ENCODE assay signal across 1 cellular context in genomic region chr19:40285353-40286234, GRCh38.
TF ChIP-seq lines count a peak whose summit lies in the region.

No MANE protein-coding gene starts in this region.

TF ChIP-seq in HepG2, 621 proteins besides CTCF, POLR2A, EP300 and RAD21 (continued from another document and continues in another):
- TF ChIP-seq, protein P1, sequence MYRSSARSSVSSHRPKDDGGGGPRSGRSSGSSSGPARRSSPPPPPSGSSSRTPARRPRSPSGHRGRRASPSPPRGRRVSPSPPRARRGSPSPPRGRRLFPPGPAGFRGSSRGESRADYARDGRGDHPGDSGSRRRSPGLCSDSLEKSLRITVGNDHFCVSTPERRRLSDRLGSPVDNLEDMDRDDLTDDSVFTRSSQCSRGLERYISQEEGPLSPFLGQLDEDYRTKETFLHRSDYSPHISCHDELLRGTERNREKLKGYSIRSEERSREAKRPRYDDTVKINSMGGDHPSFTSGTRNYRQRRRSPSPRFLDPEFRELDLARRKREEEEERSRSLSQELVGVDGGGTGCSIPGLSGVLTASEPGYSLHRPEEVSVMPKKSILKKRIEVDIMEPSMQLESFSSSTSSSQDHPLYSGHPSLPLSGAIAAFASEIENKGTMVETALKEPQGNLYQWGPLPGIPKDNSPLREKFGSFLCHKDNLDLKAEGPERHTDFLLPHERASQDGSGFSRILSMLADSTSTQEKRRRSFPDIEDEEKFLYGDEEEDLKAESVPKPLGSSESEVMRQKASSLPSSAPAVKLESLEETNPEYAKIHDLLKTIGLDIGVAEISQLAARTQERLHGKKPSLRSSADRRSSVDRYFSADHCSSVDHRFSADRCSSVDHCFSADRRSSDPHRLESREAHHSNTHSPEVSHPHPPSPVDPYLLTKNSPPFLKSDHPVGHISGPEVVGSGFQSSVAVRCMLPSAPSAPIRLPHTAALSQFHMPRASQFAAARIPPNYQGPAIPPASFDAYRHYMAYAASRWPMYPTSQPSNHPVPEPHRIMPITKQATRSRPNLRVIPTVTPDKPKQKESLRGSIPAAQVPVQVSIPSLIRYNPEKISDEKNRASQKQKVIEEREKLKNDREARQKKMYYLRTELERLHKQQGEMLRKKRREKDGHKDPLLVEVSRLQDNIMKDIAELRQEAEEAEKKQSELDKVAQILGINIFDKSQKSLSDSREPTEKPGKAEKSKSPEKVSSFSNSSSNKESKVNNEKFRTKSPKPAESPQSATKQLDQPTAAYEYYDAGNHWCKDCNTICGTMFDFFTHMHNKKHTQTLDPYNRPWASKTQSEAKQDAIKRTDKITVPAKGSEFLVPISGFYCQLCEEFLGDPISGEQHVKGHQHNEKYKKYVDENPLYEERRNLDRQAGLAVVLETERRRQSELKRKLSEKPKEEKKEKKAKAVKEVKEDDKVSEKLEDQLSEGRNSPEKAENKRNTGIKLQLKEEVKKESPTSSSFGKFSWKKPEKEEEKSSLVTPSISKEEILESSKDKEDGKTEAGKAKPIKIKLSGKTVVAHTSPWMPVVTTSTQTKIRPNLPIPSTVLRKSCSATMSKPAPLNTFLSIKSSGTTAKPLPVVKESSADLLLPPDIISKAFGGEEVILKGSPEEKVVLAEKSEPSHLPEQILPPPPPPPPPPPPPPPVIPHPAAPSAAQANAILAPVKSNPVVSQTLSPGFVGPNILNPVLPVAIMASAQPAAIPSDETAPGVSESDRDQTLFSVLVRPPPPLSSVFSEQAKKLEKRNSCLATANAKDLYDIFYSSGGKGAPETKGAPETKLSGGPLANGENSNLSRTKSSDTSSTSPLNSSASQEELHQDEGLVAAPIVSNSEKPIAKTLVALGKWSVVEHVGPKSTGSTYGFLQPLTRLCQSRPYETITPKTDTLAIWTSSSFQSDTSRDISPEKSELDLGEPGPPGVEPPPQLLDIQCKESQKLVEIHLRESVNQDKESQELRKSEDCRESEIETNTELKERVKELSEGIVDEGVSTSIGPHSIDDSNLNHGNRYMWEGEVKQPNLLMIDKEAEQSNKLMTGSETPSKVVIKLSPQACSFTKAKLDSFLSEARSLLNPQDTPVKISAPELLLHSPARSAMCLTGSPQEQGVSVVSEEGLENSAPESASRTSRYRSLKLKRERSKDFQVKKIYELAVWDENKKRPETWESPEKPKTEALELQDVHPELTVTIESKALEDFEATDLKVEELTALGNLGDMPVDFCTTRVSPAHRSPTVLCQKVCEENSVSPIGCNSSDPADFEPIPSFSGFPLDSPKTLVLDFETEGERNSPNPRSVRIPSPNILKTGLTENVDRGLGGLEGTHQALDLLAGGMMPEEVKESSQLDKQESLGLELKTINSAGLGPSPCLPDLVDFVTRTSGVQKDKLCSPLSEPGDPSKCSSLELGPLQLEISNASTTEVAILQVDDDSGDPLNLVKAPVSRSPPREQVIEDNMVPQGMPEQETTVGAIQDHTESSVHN (CRISPR knock-in tag; IDR thresholded peaks at IDR 0.05), result no peak
- TF ChIP-seq TEF (CRISPR knock-in tag; IDR thresholded peaks at IDR 0.05), result no peak
- no peak for TF ChIP-seq ZNF333 (CRISPR knock-in tag; IDR thresholded peaks at IDR 0.05; ENCODE audit: borderline replicate concordance)
- no peak for TF ChIP-seq RFXANK (CRISPR knock-in tag; IDR thresholded peaks at IDR 0.05)
- TF ChIP-seq, protein P2, sequence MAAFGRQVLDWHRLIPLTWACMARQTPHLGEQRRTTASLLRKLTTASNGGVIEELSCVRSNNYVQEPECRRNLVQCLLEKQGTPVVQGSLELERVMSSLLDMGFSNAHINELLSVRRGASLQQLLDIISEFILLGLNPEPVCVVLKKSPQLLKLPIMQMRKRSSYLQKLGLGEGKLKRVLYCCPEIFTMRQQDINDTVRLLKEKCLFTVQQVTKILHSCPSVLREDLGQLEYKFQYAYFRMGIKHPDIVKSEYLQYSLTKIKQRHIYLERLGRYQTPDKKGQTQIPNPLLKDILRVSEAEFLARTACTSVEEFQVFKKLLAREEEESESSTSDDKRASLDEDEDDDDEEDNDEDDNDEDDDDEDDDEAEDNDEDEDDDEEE (CRISPR knock-in tag; IDR thresholded peaks at IDR 0.05), result no peak
- no peak for TF ChIP-seq NONO (IDR thresholded peaks at IDR 0.05)
- TF ChIP-seq NONO (CRISPR knock-in tag; conservative IDR thresholded peaks at IDR 0.05), result no peak
- TF ChIP-seq MEIS2 (CRISPR knock-in tag; IDR thresholded peaks at IDR 0.05), result no peak
- TF ChIP-seq, protein P3, sequence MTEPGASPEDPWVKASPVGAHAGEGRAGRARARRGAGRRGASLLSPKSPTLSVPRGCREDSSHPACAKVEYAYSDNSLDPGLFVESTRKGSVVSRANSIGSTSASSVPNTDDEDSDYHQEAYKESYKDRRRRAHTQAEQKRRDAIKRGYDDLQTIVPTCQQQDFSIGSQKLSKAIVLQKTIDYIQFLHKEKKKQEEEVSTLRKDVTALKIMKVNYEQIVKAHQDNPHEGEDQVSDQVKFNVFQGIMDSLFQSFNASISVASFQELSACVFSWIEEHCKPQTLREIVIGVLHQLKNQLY (CRISPR knock-in tag; IDR thresholded peaks at IDR 0.05), result no peak
- TF ChIP-seq, protein P4, sequence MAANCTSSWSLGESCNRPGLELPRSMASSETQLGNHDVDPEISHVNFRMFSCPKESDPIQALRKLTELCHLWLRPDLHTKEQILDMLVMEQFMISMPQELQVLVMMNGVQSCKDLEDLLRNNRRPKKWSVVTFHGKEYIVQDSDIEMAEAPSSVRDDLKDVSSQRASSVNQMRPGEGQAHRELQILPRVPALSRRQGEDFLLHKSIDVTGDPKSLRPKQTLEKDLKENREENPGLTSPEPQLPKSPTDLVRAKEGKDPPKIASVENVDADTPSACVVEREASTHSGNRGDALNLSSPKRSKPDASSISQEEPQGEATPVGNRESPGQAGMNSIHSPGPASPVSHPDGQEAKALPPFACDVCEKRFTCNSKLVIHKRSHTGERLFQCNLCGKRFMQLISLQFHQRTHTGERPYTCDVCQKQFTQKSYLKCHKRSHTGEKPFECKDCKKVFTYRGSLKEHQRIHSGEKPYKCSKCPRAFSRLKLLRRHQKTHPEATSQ (CRISPR knock-in tag; IDR thresholded peaks at IDR 0.05; ENCODE audit: borderline replicate concordance), result no peak
- TF ChIP-seq ZMAT3 (CRISPR knock-in tag; conservative IDR thresholded peaks at IDR 0.05), result no peak
- TF ChIP-seq ZNF841 (CRISPR knock-in tag; IDR thresholded peaks at IDR 0.05; ENCODE audit: borderline replicate concordance), result no peak
- TF ChIP-seq NRL (CRISPR knock-in tag; IDR thresholded peaks at IDR 0.05; ENCODE audit: borderline replicate concordance), result no peak
- no peak for TF ChIP-seq BORCS8-MEF2B (CRISPR knock-in tag; IDR thresholded peaks at IDR 0.05)
- peak; percentile 62; the same call in 1 of the 2 replicates for TF ChIP-seq GATAD1 (CRISPR knock-in tag; IDR thresholded peaks at IDR 0.05)
- TF ChIP-seq SP140L (CRISPR knock-in tag; IDR thresholded peaks at IDR 0.05; ENCODE audit: borderline replicate concordance), result 0 out of 2 replicates have a peak, but pooled peaks have one; percentile 18
- peak; percentile 27; the same call in 1 of the 2 replicates for TF ChIP-seq TCF7L2 (IDR thresholded peaks at IDR 0.05; ENCODE audit: low read depth, low read length)
- no peak for TF ChIP-seq NFATC3 (CRISPR knock-in tag; IDR thresholded peaks at IDR 0.05)
- no peak for TF ChIP-seq ZNF740 (CRISPR knock-in tag; IDR thresholded peaks at IDR 0.05)
- no peak for TF ChIP-seq ZBTB3 (CRISPR knock-in tag; IDR thresholded peaks at IDR 0.05; ENCODE audit: borderline replicate concordance, low read depth)
- peak; percentile 87 for TF ChIP-seq KAT8 (CRISPR knock-in tag; IDR thresholded peaks at IDR 0.05)
- no peak for TF ChIP-seq DPF2 (CRISPR knock-in tag; IDR thresholded peaks at IDR 0.05; ENCODE audit: borderline replicate concordance, low read depth)
- no peak for TF ChIP-seq TRIM22 (IDR thresholded peaks at IDR 0.05)
- peak; percentile 24 for TF ChIP-seq TEAD3 (CRISPR knock-in tag; optimal IDR thresholded peaks at IDR 0.05; ENCODE audit: borderline replicate concordance)
- TF ChIP-seq PLSCR1 (CRISPR knock-in tag; IDR thresholded peaks at IDR 0.05; ENCODE audit: borderline replicate concordance), result no peak
- TF ChIP-seq ZNF260 (CRISPR knock-in tag; IDR thresholded peaks at IDR 0.05; ENCODE audit: borderline replicate concordance, low read depth), result no peak
- no peak for TF ChIP-seq SP1 (IDR thresholded peaks at IDR 0.05)
- 0 out of 2 replicates have a peak, but pooled peaks have one; percentile 20 for TF ChIP-seq SP1 (CRISPR knock-in tag; IDR thresholded peaks at IDR 0.05)
- no peak for TF ChIP-seq HHEX (CRISPR knock-in tag; IDR thresholded peaks at IDR 0.05)
- TF ChIP-seq ZNF710 (CRISPR knock-in tag; IDR thresholded peaks at IDR 0.05; ENCODE audit: borderline replicate concordance), result no peak
- TF ChIP-seq KLF11 (CRISPR knock-in tag; IDR thresholded peaks at IDR 0.05), result no peak
- no peak for TF ChIP-seq MTF2 (CRISPR knock-in tag; IDR thresholded peaks at IDR 0.05; ENCODE audit: borderline replicate concordance)
- TF ChIP-seq BATF2 (CRISPR knock-in tag; IDR thresholded peaks at IDR 0.05), result no peak
- TF ChIP-seq NR3C1 (CRISPR knock-in tag; IDR thresholded peaks at IDR 0.05), result no peak
- TF ChIP-seq ZNF562 (CRISPR knock-in tag; IDR thresholded peaks at IDR 0.05; ENCODE audit: borderline replicate concordance), result no peak
- 0 out of 2 replicates have a peak, but pooled peaks have one; percentile 52 for TF ChIP-seq SMARCC2 (IDR thresholded peaks at IDR 0.05)
- peak; percentile 65 for TF ChIP-seq ASH2L (IDR thresholded peaks at IDR 0.05; ENCODE audit: insufficient read length, low read depth, low read length)
- no peak for TF ChIP-seq PAF1 (CRISPR knock-in tag; IDR thresholded peaks at IDR 0.05)
- peak; percentile 34; the same call in 1 of the 2 replicates for TF ChIP-seq ZBTB7B (CRISPR knock-in tag; IDR thresholded peaks at IDR 0.05)
- no peak for TF ChIP-seq ZNF296 (CRISPR knock-in tag; conservative IDR thresholded peaks at IDR 0.05)
- no peak for TF ChIP-seq SRY (CRISPR knock-in tag; IDR thresholded peaks at IDR 0.05)
- no peak for TF ChIP-seq ARID2 (CRISPR knock-in tag; IDR thresholded peaks at IDR 0.05; ENCODE audit: borderline replicate concordance)
- TF ChIP-seq ZSCAN22 (CRISPR knock-in tag; IDR thresholded peaks at IDR 0.05), result no peak
- TF ChIP-seq PATZ1 (CRISPR knock-in tag; IDR thresholded peaks at IDR 0.05), result peak; percentile 7; the same call in 1 of the 2 replicates
- no peak for TF ChIP-seq ZNF33B (CRISPR knock-in tag; IDR thresholded peaks at IDR 0.05)
